Comparison of ENCODE assay signal across 8 cellular contexts in genomic region chr2:64945973-64946736, GRCh38. TPM values are rescaled to one million over a fixed set of nuclear protein-coding genes. Genes with fewer than 3 reads are reported as not detected.
DNase-seq lines count a peak whose midpoint lies in the region; ATAC-seq and TF ChIP-seq lines count a peak whose summit lies in the region.

No MANE protein-coding gene starts in this region.

- no peaks in the 10 kb centered on the region for H3K9me3 ChIP-seq in vagina

- H3K4me1 Mint-ChIP-seq in GM23338 (peaks cover 14% of the 10 kb centered on the region), natural killer cell (peaks cover 33 to 49% of the 10 kb centered on the region in 2 donors)
- peaks cover 41% of the 10 kb centered on the region for H3K4me1 Mint-ChIP-seq in activated T-cell treated with anti-CD3 and anti-CD28 coated beads, Interleukin-2, amount 50 U/mL, for 4 hours (ENCODE audit: low read depth)

- ATAC-seq in GM23338 (peak; percentile 24; the same call in 1 of the 3 replicates), natural killer cell (peak; percentile 95 to 99 (median 97))
- ATAC-seq in activated T-cell treated with anti-CD3 and anti-CD28 coated beads, Interleukin-2, amount 50 U/mL, for 4 hours, result peak; percentile 94 to 95

- no peak for TF ChIP-seq POLR2A in vagina (IDR thresholded peaks at IDR 0.05)

- H2AFZ ChIP-seq in GM23338, result no peak overlapping the region

- H4K20me1 ChIP-seq in GM23338 (replicated peaks; ENCODE audit: insufficient read depth), result no peaks in the 10 kb centered on the region

- H3K9me3 Mint-ChIP-seq in GM23338 (no peaks in the 10 kb centered on the region; the same call in 2 of the 3 replicates), natural killer cell (no peaks in the 10 kb centered on the region)
- no peaks in the 10 kb centered on the region for H3K9me3 Mint-ChIP-seq in activated T-cell treated with anti-CD3 and anti-CD28 coated beads, Interleukin-2, amount 50 U/mL, for 4 hours

- H3K27ac ChIP-seq in GM23338 (ENCODE audit: low read depth) (no peak overlapping the region), vagina (peak overlapping the region; percentile 9)

- DNase-seq in GM23338 (ENCODE audit: low spot score), result no peak
- DNase-seq in NAMALWA (ENCODE audit: low spot score), result peak; percentile 67
- peak; percentile 36 for DNase-seq in activated T-cell treated with anti-CD3 and anti-CD28 coated beads, Interleukin-2, amount 50 U/mL, for 4 hours
- peak; percentile 70 for DNase-seq in natural killer cell
- DNase-seq in vagina (ENCODE audit: extremely low spot score in 2 of 2), result no peak
- DNase-seq in NCI-H2081 (lab: John Stamatoyannopoulos, UW), result no peak
- DNase-seq in superior temporal gyrus (ENCODE audit: extremely low spot score), result no peak

- H3K4me3 ChIP-seq in GM12875 (ENCODE audit: low read depth, low read length) (peak overlapping the region; percentile 22), GM23338 (no peak overlapping the region), vagina (no peak overlapping the region)

- H3K36me3 ChIP-seq in GM23338 (ENCODE audit: insufficient read depth) (no peaks in the 10 kb centered on the region; the same call in 1 of the 2 replicates), vagina (no peaks in the 10 kb centered on the region)

- H3K36me3 Mint-ChIP-seq in GM23338 (ENCODE audit: low read depth) (no peaks in the 10 kb centered on the region), natural killer cell (no peaks in the 10 kb centered on the region)
- H3K36me3 Mint-ChIP-seq in activated T-cell treated with anti-CD3 and anti-CD28 coated beads, Interleukin-2, amount 50 U/mL, for 4 hours (ENCODE audit: insufficient read depth), result no peaks in the 10 kb centered on the region

- peaks cover 14% of the 10 kb centered on the region for H3K27me3 Mint-ChIP-seq in GM23338 (ENCODE audit: insufficient read depth, low read depth, poor library complexity)
- no peaks in the 10 kb centered on the region for H3K27me3 Mint-ChIP-seq in activated T-cell treated with anti-CD3 and anti-CD28 coated beads, Interleukin-2, amount 50 U/mL, for 4 hours (ENCODE audit: low read depth)
- peaks cover 0 to 6% of the 10 kb centered on the region in 2 donors for H3K27me3 Mint-ChIP-seq in natural killer cell (ENCODE audit: low read depth in 2 of 2)

- H3K4me3 Mint-ChIP-seq in GM23338 (no peak overlapping the region), natural killer cell (peak overlapping the region; percentile 90)
- H3K4me3 Mint-ChIP-seq in activated T-cell treated with anti-CD3 and anti-CD28 coated beads, Interleukin-2, amount 50 U/mL, for 4 hours, result peak overlapping the region; percentile 70

- H3K4me1 ChIP-seq in GM23338 (ENCODE audit: insufficient read depth), result peaks cover 16% of the 10 kb centered on the region
- H3K4me1 ChIP-seq in vagina, result peaks cover 69% of the 10 kb centered on the region

- H3K27ac Mint-ChIP-seq in GM23338 (no peak overlapping the region), natural killer cell (peak overlapping the region; percentile 92 to 97)

- no peak overlapping the region for H3K4me2 ChIP-seq in GM23338

- TF ChIP-seq CTCF in GM12875 (IDR thresholded peaks at IDR 0.05; ENCODE audit: borderline replicate concordance, insufficient read depth, low read depth, low read length) (no peak), GM23338 (conservative IDR thresholded peaks at IDR 0.05; ENCODE audit: low read depth in 2 of 2) (no peak), natural killer cell (IDR thresholded peaks at IDR 0.05) (no peak), vagina (IDR thresholded peaks at IDR 0.05) (no peak)

- intact Hi-C loops in natural killer cell (cut with micrococcal nuclease), result loop anchor here (5.0 kb wide), 1 partner anchor 41 kb away; the partner anchor contains the start of gene SLC1A4
- intact Hi-C loops in vagina (cut with DNase I), result no loop called here

- H3K9me2 ChIP-seq in GM23338 (ENCODE audit: insufficient read depth), result no peaks in the 10 kb centered on the region

- H3K27me3 ChIP-seq in GM23338 (ENCODE audit: insufficient read depth) (no peaks in the 10 kb centered on the region), vagina (no peaks in the 10 kb centered on the region)

- no peaks in the 10 kb centered on the region for H3K79me2 ChIP-seq in GM23338 (replicated peaks; ENCODE audit: insufficient read depth)

- H3F3A ChIP-seq in GM23338 (replicated peaks; ENCODE audit: low read depth), result no peaks in the 10 kb centered on the region

TF ChIP-seq in GM23338, 12 proteins besides CTCF, POLR2A, EP300 and RAD21 (continues in another document):
- TF ChIP-seq POLR2AphosphoS5 (IDR thresholded peaks at IDR 0.05; ENCODE audit: low read depth) (no peak), ZNF331 (CRISPR knock-in tag; IDR thresholded peaks at IDR 0.05; ENCODE audit: low read depth) (no peak), CREB1 (CRISPR knock-in tag; IDR thresholded peaks at IDR 0.05; ENCODE audit: low read depth) (no peak), ZNF114 (CRISPR knock-in tag; IDR thresholded peaks at IDR 0.05) (no peak), STAT1 (IDR thresholded peaks at IDR 0.05; ENCODE audit: unreplicated experiment) (no peak), JUNB (IDR thresholded peaks at IDR 0.05; ENCODE audit: unreplicated experiment) (no peak), EZH2 (IDR thresholded peaks at IDR 0.05; ENCODE audit: low read depth, unreplicated experiment) (no peak)
- TF ChIP-seq, protein P1, sequence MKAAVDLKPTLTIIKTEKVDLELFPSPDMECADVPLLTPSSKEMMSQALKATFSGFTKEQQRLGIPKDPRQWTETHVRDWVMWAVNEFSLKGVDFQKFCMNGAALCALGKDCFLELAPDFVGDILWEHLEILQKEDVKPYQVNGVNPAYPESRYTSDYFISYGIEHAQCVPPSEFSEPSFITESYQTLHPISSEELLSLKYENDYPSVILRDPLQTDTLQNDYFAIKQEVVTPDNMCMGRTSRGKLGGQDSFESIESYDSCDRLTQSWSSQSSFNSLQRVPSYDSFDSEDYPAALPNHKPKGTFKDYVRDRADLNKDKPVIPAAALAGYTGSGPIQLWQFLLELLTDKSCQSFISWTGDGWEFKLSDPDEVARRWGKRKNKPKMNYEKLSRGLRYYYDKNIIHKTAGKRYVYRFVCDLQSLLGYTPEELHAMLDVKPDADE (IDR thresholded peaks at IDR 0.05), result no peak
- TF ChIP-seq, protein P2, sequence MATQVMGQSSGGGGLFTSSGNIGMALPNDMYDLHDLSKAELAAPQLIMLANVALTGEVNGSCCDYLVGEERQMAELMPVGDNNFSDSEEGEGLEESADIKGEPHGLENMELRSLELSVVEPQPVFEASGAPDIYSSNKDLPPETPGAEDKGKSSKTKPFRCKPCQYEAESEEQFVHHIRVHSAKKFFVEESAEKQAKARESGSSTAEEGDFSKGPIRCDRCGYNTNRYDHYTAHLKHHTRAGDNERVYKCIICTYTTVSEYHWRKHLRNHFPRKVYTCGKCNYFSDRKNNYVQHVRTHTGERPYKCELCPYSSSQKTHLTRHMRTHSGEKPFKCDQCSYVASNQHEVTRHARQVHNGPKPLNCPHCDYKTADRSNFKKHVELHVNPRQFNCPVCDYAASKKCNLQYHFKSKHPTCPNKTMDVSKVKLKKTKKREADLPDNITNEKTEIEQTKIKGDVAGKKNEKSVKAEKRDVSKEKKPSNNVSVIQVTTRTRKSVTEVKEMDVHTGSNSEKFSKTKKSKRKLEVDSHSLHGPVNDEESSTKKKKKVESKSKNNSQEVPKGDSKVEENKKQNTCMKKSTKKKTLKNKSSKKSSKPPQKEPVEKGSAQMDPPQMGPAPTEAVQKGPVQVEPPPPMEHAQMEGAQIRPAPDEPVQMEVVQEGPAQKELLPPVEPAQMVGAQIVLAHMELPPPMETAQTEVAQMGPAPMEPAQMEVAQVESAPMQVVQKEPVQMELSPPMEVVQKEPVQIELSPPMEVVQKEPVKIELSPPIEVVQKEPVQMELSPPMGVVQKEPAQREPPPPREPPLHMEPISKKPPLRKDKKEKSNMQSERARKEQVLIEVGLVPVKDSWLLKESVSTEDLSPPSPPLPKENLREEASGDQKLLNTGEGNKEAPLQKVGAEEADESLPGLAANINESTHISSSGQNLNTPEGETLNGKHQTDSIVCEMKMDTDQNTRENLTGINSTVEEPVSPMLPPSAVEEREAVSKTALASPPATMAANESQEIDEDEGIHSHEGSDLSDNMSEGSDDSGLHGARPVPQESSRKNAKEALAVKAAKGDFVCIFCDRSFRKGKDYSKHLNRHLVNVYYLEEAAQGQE (IDR thresholded peaks at IDR 0.05; ENCODE audit: unreplicated experiment), result no peak

RNA-seq across cellular contexts. Expression of gene SLC1A4, which starts 43.0 kb away (rescaled TPM):
- 2.2 and 2.7 TPM in 2 replicates for total RNA-seq in GM23338 (2014; rRNA removed; shearing (Covaris generic))
- polyA plus RNA-seq in GM23338 (2016; fragmentation: Nextera tagmentation; extraction: Ambion mirVana), result 1.3 TPM in 2 replicates
- 10 to 100 TPM in 1 of 3 donors, 1 to 10 TPM in 2; 6.2 to 16.7 (median 9.6) TPM for total RNA-seq in activated T-cell treated with anti-CD3 and anti-CD28 coated beads, Interleukin-2, amount 50 U/mL, for 4 hours
- total RNA-seq in natural killer cell (10 to 100 TPM in 1 of 3 donors, 1 to 10 TPM in 2; 3.9 to 13.8 (median 5.6) TPM), vagina (11.5 TPM)

Comparison
In these comparisons a context has a peak if more than half of its experiments do, and no peak if none do; other contexts are left out.
1. ATAC-seq: peak in every context shown above with its lines; median percentile 97 in natural killer cell; 94 in activated T-cell treated with anti-CD3 and anti-CD28 coated beads, Interleukin-2, amount 50 U/mL, for 4 hours; 24 in GM23338.
2. DNase-seq: peak in NAMALWA (single experiment), activated T-cell treated with anti-CD3 and anti-CD28 coated beads, Interleukin-2, amount 50 U/mL, for 4 hours (single experiment) and natural killer cell (single experiment); none in GM23338 (single experiment), vagina (0 of 2), NCI-H2081 (0 of 2) and superior temporal gyrus (single experiment).